8 cellular contexts compared by ENCODE assay signal in genomic region chr2:138500592-138501426, GRCh38. TPM values are rescaled to one million over a fixed set of nuclear protein-coding genes. Genes with fewer than 3 reads are reported as not detected.
DNase-seq lines count a peak whose midpoint lies in the region; ATAC-seq, FAIRE-seq and TF ChIP-seq lines count a peak whose summit lies in the region.

No MANE protein-coding gene starts in this region.

- H3K4me2 ChIP-seq in GM12878 (ENCODE audit: control insufficient read depth, insufficient read depth), result peak overlapping the region; percentile 97

- CTCF ChIA-PET in GM12878 (lab: Yijun Ruan, JAX), result interaction anchor here (0.6 to 2.0 kb wide), 6 partner anchors 9 to 285 kb away, joined by 3 to 9 read pairs (median 4); no protein-coding TSS in a partner anchor

- H3K36me3 ChIP-seq in GM12878 (ENCODE audit: control insufficient read depth in 2 of 2, insufficient read depth in 2 of 2, low read length in 1 of 2), result peaks cover 0 to 2% of the 10 kb centered on the region in 2 experiments; a peak in 1 of 4 replicates
- H3K36me3 ChIP-seq in left lung, result no peaks in the 10 kb centered on the region
- no peaks in the 10 kb centered on the region for H3K36me3 ChIP-seq in thyroid gland

- in situ Hi-C loops in GM12878 (cut with MboI), result no loop called here

- TSS peak; percentile 76 for BruUV-seq in GM12878 (replicated peaks; lab: Mats Ljungman, UMichigan)

- peak overlapping the region; percentile 73 for H3K4me3 ChIP-seq in AG09309 (ENCODE audit: control insufficient read depth, low read depth, low read length)
- H3K4me3 ChIP-seq in GM12878, result peak overlapping the region; percentile 80
- peak overlapping the region; percentile 87 to 97 for H3K4me3 ChIP-seq in left lung
- H3K4me3 ChIP-seq in thyroid gland (replicated peaks in 1 of 3), result peak overlapping the region; percentile 81 to 92 (median 84)

- TF ChIP-seq EP300 in GM12878 (IDR thresholded peaks at IDR 0.05; ENCODE audit: borderline replicate concordance in 1 of 2, control insufficient read depth in 1 of 2, low read depth in 2 of 2, low read length in 2 of 2), result no peak

- H3K4me1 ChIP-seq in GM12878 (ENCODE audit: control insufficient read depth, insufficient read depth, low read length) (peaks cover 9% of the 10 kb centered on the region), left lung (peaks cover 24 to 49% of the 10 kb centered on the region in 2 donors), thyroid gland (peaks cover 22 to 28% of the 10 kb centered on the region in 2 donors)

- H4K20me1 ChIP-seq in GM12878 (ENCODE audit: control insufficient read depth, insufficient read depth), result no peaks in the 10 kb centered on the region

- intact Hi-C loops in GM12878 (cut with micrococcal nuclease; ENCODE audit: unreplicated experiment) (loop anchor here (10.0 kb wide), 1 partner anchor 214 kb away; no protein-coding TSS in a partner anchor), left lung (cut with DNase I) (no loop called here), thyroid gland (cut with DNase I) (no loop called here)

- peak overlapping the region; percentile 98 for H3K9ac ChIP-seq in GM12878 (ENCODE audit: control insufficient read depth, insufficient read depth, low read length)

- H3K27me3 ChIP-seq in GM12878 (replicated peaks in 1 of 2; ENCODE audit: control insufficient read depth in 2 of 2, insufficient read depth in 2 of 2, low read length in 1 of 2) (no peaks in the 10 kb centered on the region), left lung (no peaks in the 10 kb centered on the region), thyroid gland (no peaks in the 10 kb centered on the region)

- H2AFZ ChIP-seq in GM12878 (ENCODE audit: control insufficient read depth, low read depth, low read length), result peak overlapping the region; percentile 97

- WGBS in GM12878 (ENCODE audit: insufficient coverage, insufficient replicate concordance, low lambda C conversion rate, missing lambda C conversion rate), result 38% methylated on average over 20 of the region's 20 CpGs
- 51 to 57% methylated on average over 19 to 20 of the region's 20 CpGs for WGBS in thyroid gland, 2 donors

- no peak for TF ChIP-seq POLR2A in GM12878 (IDR thresholded peaks at IDR 0.05; ENCODE audit: low read depth, low read length)
- no peak for TF ChIP-seq POLR2A in thyroid gland (IDR thresholded peaks at IDR 0.05)

- H3K9me3 ChIP-seq in GM12878 (replicated peaks; ENCODE audit: control insufficient read depth, insufficient read depth, low read length) (no peaks in the 10 kb centered on the region), left lung (no peaks in the 10 kb centered on the region), thyroid gland (no peaks in the 10 kb centered on the region)

- ATAC-seq in GM19395 (IDR thresholded peaks at IDR 0.05; ENCODE audit: unreplicated experiment) (peak; percentile 9), GM12878 (peak; percentile 1; the same call in 2 of the 3 replicates), left lung (peak; percentile 9)

- H3K79me2 ChIP-seq in GM12878 (ENCODE audit: control insufficient read depth, insufficient read depth, low read length), result peaks cover 51% of the 10 kb centered on the region

- TF ChIP-seq RAD21 in GM12878 (IDR thresholded peaks at IDR 0.05; ENCODE audit: insufficient read depth, low read depth, low read length), result no peak

- RAD21 ChIA-PET in GM12878 (lab: Charles Lee; ENCODE audit: unreplicated experiment), result interaction anchor here (0.9 to 3.5 kb wide), 3 partner anchors 22 to 37 kb away, joined by 3 to 31 read pairs (median 3); no protein-coding TSS in a partner anchor

- TF ChIP-seq CTCF in AG09309 (IDR thresholded peaks at IDR 0.05; ENCODE audit: control insufficient read depth, insufficient read depth, low read depth, low read length, missing control alignments) (no peak), GM12878 (IDR thresholded peaks at IDR 0.05 in 2 of 3, conservative IDR thresholded peaks at IDR 0.05 in 1 of 3; ENCODE audit: control insufficient read depth in 2 of 3, extremely low read depth in 1 of 3, insufficient read depth in 1 of 3, low read depth in 3 of 3, low read length in 3 of 3) (no peak), left lung (IDR thresholded peaks at IDR 0.05) (no peak), thyroid gland (IDR thresholded peaks at IDR 0.05) (no peak)

- POLR2A ChIA-PET in GM12878 (lab: Charles Lee), result interaction anchor here (1.0 to 1.2 kb wide), 3 partner anchors 21 to 32 kb away, joined by 3 to 5 read pairs (median 3); no protein-coding TSS in a partner anchor

- SMC1A ChIA-PET in GM12878 (lab: Charles Lee; ENCODE audit: uncharacterized antibody, unreplicated experiment), result interaction anchor here (0.5 to 1.6 kb wide), 12 partner anchors 9 to 572 kb away, joined by 3 to 6 read pairs (median 3); no protein-coding TSS in a partner anchor

- no peak for DNase-seq in AG09309 (ENCODE audit: low read depth)
- peak; percentile 22 for DNase-seq in HPDE6-E6E7 (ENCODE audit: extremely low spot score)
- no peak for DNase-seq in GM12878 (ENCODE audit: low read depth, low spot score)
- peak; percentile 30 to 65 for DNase-seq in left lung
- DNase-seq in thyroid gland, result no peak
- DNase-seq in 8988T, result no peak
- DNase-seq in RCC 7860 (ENCODE audit: low spot score), result no peak

- peak overlapping the region; percentile 91 for H3K27ac ChIP-seq in GM12878 (ENCODE audit: control insufficient read depth, insufficient read depth)
- peak overlapping the region; percentile 94 to 95 for H3K27ac ChIP-seq in left lung
- peak overlapping the region; percentile 81 to 89 (median 89) for H3K27ac ChIP-seq in thyroid gland

- FAIRE-seq in GM12878 (lab: Jason Lieb, UNC) (no peak), RCC 7860 (lab: Jason Lieb, UNC) (no peak)

TF ChIP-seq in GM12878, 131 proteins besides CTCF, POLR2A, EP300 and RAD21 (continues in another document):
- TF ChIP-seq SPI1 (IDR thresholded peaks at IDR 0.05; ENCODE audit: borderline replicate concordance, insufficient read depth, low read depth, low read length) (no peak), TAF1 (IDR thresholded peaks at IDR 0.05; ENCODE audit: borderline replicate concordance, low read depth, low read length) (no peak), IRF4 (IDR thresholded peaks at IDR 0.05; ENCODE audit: low read depth, low read length) (no peak), PML (IDR thresholded peaks at IDR 0.05; ENCODE audit: low read length) (no peak), IKZF2 (IDR thresholded peaks at IDR 0.05) (0 out of 4 replicates have a peak, but pooled peaks of 1 of the 2 experiments have one; percentile 3)
- TF ChIP-seq, protein P1, sequence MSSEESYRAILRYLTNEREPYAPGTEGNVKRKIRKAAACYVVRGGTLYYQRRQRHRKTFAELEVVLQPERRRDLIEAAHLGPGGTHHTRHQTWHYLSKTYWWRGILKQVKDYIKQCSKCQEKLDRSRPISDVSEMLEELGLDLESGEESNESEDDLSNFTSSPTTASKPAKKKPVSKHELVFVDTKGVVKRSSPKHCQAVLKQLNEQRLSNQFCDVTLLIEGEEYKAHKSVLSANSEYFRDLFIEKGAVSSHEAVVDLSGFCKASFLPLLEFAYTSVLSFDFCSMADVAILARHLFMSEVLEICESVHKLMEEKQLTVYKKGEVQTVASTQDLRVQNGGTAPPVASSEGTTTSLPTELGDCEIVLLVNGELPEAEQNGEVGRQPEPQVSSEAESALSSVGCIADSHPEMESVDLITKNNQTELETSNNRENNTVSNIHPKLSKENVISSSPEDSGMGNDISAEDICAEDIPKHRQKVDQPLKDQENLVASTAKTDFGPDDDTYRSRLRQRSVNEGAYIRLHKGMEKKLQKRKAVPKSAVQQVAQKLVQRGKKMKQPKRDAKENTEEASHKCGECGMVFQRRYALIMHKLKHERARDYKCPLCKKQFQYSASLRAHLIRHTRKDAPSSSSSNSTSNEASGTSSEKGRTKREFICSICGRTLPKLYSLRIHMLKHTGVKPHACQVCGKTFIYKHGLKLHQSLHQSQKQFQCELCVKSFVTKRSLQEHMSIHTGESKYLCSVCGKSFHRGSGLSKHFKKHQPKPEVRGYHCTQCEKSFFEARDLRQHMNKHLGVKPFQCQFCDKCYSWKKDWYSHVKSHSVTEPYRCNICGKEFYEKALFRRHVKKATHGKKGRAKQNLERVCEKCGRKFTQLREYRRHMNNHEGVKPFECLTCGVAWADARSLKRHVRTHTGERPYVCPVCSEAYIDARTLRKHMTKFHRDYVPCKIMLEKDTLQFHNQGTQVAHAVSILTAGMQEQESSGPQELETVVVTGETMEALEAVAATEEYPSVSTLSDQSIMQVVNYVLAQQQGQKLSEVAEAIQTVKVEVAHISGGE (CRISPR knock-in tag; IDR thresholded peaks at IDR 0.05), result no peak
- TF ChIP-seq, protein P2, sequence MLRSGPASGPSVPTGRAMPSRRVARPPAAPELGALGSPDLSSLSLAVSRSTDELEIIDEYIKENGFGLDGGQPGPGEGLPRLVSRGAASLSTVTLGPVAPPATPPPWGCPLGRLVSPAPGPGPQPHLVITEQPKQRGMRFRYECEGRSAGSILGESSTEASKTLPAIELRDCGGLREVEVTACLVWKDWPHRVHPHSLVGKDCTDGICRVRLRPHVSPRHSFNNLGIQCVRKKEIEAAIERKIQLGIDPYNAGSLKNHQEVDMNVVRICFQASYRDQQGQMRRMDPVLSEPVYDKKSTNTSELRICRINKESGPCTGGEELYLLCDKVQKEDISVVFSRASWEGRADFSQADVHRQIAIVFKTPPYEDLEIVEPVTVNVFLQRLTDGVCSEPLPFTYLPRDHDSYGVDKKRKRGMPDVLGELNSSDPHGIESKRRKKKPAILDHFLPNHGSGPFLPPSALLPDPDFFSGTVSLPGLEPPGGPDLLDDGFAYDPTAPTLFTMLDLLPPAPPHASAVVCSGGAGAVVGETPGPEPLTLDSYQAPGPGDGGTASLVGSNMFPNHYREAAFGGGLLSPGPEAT (IDR thresholded peaks at IDR 0.05; ENCODE audit: low read depth), result 0 out of 2 replicates have a peak, but pooled peaks have one; percentile 11

RNA-seq across cellular contexts. Expression of gene SPOPL, which starts 0.8 kb away (rescaled TPM):
- total RNA-seq in GM12878 (2013; cell fraction: nucleolus; rRNA removed), result 91.8 and 92.8 TPM in 2 replicates
- 13.1 and 16.6 TPM in 2 replicates for total RNA-seq in GM12878 (2014; rRNA removed)
- 14.1 and 14.4 TPM in 2 replicates for total RNA-seq in GM12878 (2014; rRNA removed; fragmentation: Illumina TruSeq; extraction: Trizol)
- total RNA-seq in GM12878 (2021), result 20.3 and 22.6 TPM in 2 replicates
- 6.7 TPM for polyA plus RNA-seq in GM12878 (2011; ENCODE audit: low read depth)
- polyA plus RNA-seq in GM12878 (2011; rRNA removed), result 25.0 and 41.0 TPM in 2 replicates
- 9.4 and 12.4 TPM in 2 replicates for polyA plus RNA-seq in GM12878 (2011; cell fraction: cytosol; rRNA removed)
- 16.7 and 21.1 TPM in 2 replicates for polyA plus RNA-seq in GM12878 (2011; cell fraction: nucleus; rRNA removed)
- 10.6 and 15.1 TPM in 2 replicates for polyA plus RNA-seq in GM12878 (2012)
- polyA plus RNA-seq in GM12878 (2014; fragmentation: Illumina TruSeq; extraction: Trizol), result 16.3 and 21.9 TPM in 2 replicates
- 1 to 10 TPM; 4.2 to 4.4 TPM for polyA plus RNA-seq in GM12878 (2014; fragmentation: Nextera tagmentation; extraction: Ambion mirVana)
- 9.9 and 12.0 TPM in 2 replicates for polyA plus RNA-seq in GM12878 (2014; rRNA removed)
- 1 to 10 TPM; 4.0 TPM for polyA plus RNA-seq in GM12878 (2016; fragmentation: Nextera tagmentation; extraction: Ambion mirVana)
- polyA minus RNA-seq in GM12878 (2011; rRNA and poly(A)+ RNA removed), result 21.1 and 32.6 TPM in 2 replicates
- 8.1 and 8.2 TPM in 2 replicates for polyA minus RNA-seq in GM12878 (2011; cell fraction: cytosol; rRNA and poly(A)+ RNA removed)
- 22.6 and 33.5 TPM in 2 replicates for polyA minus RNA-seq in GM12878 (2011; cell fraction: nucleus; rRNA and poly(A)+ RNA removed)
- total RNA-seq in left lung, result 10 to 100 TPM; 24.7 to 29.4 TPM
- 10 to 100 TPM; 18.0 to 32.7 (median 24.0) TPM for total RNA-seq in thyroid gland

Comparison
In these comparisons a context has a peak if more than half of its experiments do, and no peak if none do; other contexts are left out.
1. DNase-seq: peak in HPDE6-E6E7 (single experiment) and left lung (2 of 2); none in AG09309 (single experiment), GM12878 (single experiment), thyroid gland (0 of 2), 8988T (single experiment) and RCC 7860 (single experiment).
2. Peak in every context shown above with its lines, with median percentiles within 50 percentile points of each other: H3K4me3 ChIP-seq, ATAC-seq and H3K27ac ChIP-seq.